ENCODE assay signal across 7 cellular contexts in the genomic region with DNA sequence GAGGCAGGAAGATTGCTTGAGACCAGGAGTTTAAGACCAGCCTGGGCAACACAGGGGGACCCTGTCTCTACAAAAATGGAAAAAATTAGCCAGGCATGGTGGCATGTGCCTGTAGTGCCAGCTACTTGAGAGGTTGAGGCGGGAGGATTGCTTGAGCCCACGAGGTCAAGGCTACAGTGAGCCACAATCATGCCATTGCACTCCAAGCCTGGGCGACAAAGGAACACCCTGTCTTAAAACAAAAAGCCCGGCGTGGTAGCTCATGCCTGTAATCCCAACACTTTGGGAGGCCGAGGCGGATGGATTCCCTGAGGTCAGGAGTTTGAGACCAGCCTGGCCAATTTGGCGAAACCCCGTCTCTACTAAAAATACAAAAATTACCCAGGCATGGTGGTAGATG. TPM values are rescaled to one million over a fixed set of nuclear protein-coding genes. Genes with fewer than 3 reads are reported as not detected.
"Had no signal": no experiment of that assay in that cellular context is flagged by ENCODE, and none has a peak within 500 bp of the region (broad histone marks: within the 10 kb centered on the region; RNA-seq: fewer than 3 reads in every experiment).

No MANE protein-coding gene starts in this region.

RNA-seq across cellular contexts. Expression of a gene that starts 55.8 kb away (rescaled TPM):
- total RNA-seq: activated CD8-positive, alpha-beta T cell treated with anti-CD3 and anti-CD28 coated beads, Interleukin-2, amount 10 ng/mL, durations not matched to agents 7 days and 5 days; cardiac septum; endothelial cell of umbilical vein; esophagus squamous epithelium; glomerular endothelial cell had no signal
- polyA plus RNA-seq: endothelial cell of umbilical vein, hepatocyte, pancreas had no signal
